Comparison of ENCODE assay signal across 1 cellular context in genomic region chr16:75529056-75529905, GRCh38.
TF ChIP-seq lines count a peak whose summit lies in the region.

No MANE protein-coding gene starts in this region.

TF ChIP-seq in GM23338, 12 proteins besides CTCF, POLR2A, EP300 and RAD21 (continued from another document):
- TF ChIP-seq ZNF462 (CRISPR knock-in tag; IDR thresholded peaks at IDR 0.05) (no peak), EZH2 (IDR thresholded peaks at IDR 0.05; ENCODE audit: low read depth, unreplicated experiment) (no peak), ZNF331 (CRISPR knock-in tag; IDR thresholded peaks at IDR 0.05; ENCODE audit: low read depth) (no peak), NANOG (IDR thresholded peaks at IDR 0.05; ENCODE audit: borderline replicate concordance) (no peak), JUNB (IDR thresholded peaks at IDR 0.05; ENCODE audit: unreplicated experiment) (no peak), CREB1 (CRISPR knock-in tag; IDR thresholded peaks at IDR 0.05; ENCODE audit: low read depth) (no peak), EZH2phosphoT487 (IDR thresholded peaks at IDR 0.05; ENCODE audit: unreplicated experiment) (no peak)
- TF ChIP-seq, protein P1, sequence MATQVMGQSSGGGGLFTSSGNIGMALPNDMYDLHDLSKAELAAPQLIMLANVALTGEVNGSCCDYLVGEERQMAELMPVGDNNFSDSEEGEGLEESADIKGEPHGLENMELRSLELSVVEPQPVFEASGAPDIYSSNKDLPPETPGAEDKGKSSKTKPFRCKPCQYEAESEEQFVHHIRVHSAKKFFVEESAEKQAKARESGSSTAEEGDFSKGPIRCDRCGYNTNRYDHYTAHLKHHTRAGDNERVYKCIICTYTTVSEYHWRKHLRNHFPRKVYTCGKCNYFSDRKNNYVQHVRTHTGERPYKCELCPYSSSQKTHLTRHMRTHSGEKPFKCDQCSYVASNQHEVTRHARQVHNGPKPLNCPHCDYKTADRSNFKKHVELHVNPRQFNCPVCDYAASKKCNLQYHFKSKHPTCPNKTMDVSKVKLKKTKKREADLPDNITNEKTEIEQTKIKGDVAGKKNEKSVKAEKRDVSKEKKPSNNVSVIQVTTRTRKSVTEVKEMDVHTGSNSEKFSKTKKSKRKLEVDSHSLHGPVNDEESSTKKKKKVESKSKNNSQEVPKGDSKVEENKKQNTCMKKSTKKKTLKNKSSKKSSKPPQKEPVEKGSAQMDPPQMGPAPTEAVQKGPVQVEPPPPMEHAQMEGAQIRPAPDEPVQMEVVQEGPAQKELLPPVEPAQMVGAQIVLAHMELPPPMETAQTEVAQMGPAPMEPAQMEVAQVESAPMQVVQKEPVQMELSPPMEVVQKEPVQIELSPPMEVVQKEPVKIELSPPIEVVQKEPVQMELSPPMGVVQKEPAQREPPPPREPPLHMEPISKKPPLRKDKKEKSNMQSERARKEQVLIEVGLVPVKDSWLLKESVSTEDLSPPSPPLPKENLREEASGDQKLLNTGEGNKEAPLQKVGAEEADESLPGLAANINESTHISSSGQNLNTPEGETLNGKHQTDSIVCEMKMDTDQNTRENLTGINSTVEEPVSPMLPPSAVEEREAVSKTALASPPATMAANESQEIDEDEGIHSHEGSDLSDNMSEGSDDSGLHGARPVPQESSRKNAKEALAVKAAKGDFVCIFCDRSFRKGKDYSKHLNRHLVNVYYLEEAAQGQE (IDR thresholded peaks at IDR 0.05; ENCODE audit: unreplicated experiment), result no peak
- TF ChIP-seq, protein P2, sequence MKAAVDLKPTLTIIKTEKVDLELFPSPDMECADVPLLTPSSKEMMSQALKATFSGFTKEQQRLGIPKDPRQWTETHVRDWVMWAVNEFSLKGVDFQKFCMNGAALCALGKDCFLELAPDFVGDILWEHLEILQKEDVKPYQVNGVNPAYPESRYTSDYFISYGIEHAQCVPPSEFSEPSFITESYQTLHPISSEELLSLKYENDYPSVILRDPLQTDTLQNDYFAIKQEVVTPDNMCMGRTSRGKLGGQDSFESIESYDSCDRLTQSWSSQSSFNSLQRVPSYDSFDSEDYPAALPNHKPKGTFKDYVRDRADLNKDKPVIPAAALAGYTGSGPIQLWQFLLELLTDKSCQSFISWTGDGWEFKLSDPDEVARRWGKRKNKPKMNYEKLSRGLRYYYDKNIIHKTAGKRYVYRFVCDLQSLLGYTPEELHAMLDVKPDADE (IDR thresholded peaks at IDR 0.05), result no peak
